ENCODE assay signal across 15 cellular contexts in genomic region chr6:30258204-30258603, GRCh38. TPM values are rescaled to one million over a fixed set of nuclear protein-coding genes. Genes with fewer than 3 reads are reported as not detected.
DNase-seq lines count a peak whose midpoint lies in the region; ATAC-seq, FAIRE-seq and TF ChIP-seq lines count a peak whose summit lies in the region.
"Had no signal": no experiment of that assay in that cellular context is flagged by ENCODE, and none has a peak within 500 bp of the region (broad histone marks: within the 10 kb centered on the region; RNA-seq: fewer than 3 reads in every experiment).

No MANE protein-coding gene starts in this region.

- FAIRE-seq in H1 (lab: Jason Lieb, UNC), result no peak

- H3K27me3 Mint-ChIP-seq in activated naive CD4-positive, alpha-beta T cell treated with anti-CD3 and anti-CD28 coated beads, Interleukin-2, amount 50 U/mL, for 24 hours, result peaks cover 2% of the 10 kb centered on the region
- H3K27me3 Mint-ChIP-seq in activated naive CD4-positive, alpha-beta T cell treated with anti-CD3 and anti-CD28 coated beads, Interleukin-2, amount 10 ng/mL, durations not matched to agents 7 days and 5 days, result peaks cover 29% of the 10 kb centered on the region
- no peaks in the 10 kb centered on the region for H3K27me3 Mint-ChIP-seq in stimulated activated memory B cell treated with anti-CD40 and anti-IgM and Interleukin-4, amounts not matched to agents 10 μg/mL and 1 μg/mL and 100 μg/mL, for 72 hours

- TF ChIP-seq POLR2A in H1 (IDR thresholded peaks at IDR 0.05; ENCODE audit: control extremely low read depth in 1 of 2, low read depth in 2 of 2, low read length in 2 of 2), result no peak

- H3K79me1 ChIP-seq in H1 (ENCODE audit: low read depth, low read length), result no peaks in the 10 kb centered on the region

- ATAC-seq in stimulated activated memory B cell treated with anti-CD40 and anti-IgM and Interleukin-4, amounts not matched to agents 10 μg/mL and 1 μg/mL and 100 μg/mL, for 72 hours, result no peak
- ATAC-seq in aorta (ENCODE audit: low FRiP score), result no peak

- H4K5ac ChIP-seq in H1 (ENCODE audit: insufficient read length, low read depth, low read length), result no peak overlapping the region

- no peak for TF ChIP-seq RAD21 in H1 (IDR thresholded peaks at IDR 0.05 in 1 of 2, conservative IDR thresholded peaks at IDR 0.05 in 1 of 2; ENCODE audit: low read depth in 2 of 2, low read length in 2 of 2)

- H4K8ac ChIP-seq in H1 (ENCODE audit: extremely low read depth, insufficient read depth, low read length), result no peak overlapping the region

- no peak overlapping the region for H3K56ac ChIP-seq in H1 (replicated peaks; ENCODE audit: insufficient read length, low read depth, low read length)

- peaks cover 2% of the 10 kb centered on the region for H3K36me3 Mint-ChIP-seq in activated naive CD4-positive, alpha-beta T cell treated with anti-CD3 and anti-CD28 coated beads, Interleukin-2, amount 50 U/mL, for 24 hours
- H3K36me3 Mint-ChIP-seq in activated naive CD4-positive, alpha-beta T cell treated with anti-CD3 and anti-CD28 coated beads, Interleukin-2, amount 10 ng/mL, durations not matched to agents 7 days and 5 days, result peaks cover 2% of the 10 kb centered on the region
- H3K36me3 Mint-ChIP-seq in stimulated activated memory B cell treated with anti-CD40 and anti-IgM and Interleukin-4, amounts not matched to agents 10 μg/mL and 1 μg/mL and 100 μg/mL, for 72 hours, result peaks cover 15% of the 10 kb centered on the region

- no peak overlapping the region for H2BK5ac ChIP-seq in H1 (ENCODE audit: low read depth, low read length)

- no peak overlapping the region for H2BK120ac ChIP-seq in H1 (replicated peaks; ENCODE audit: low read depth, low read length)

- no peak overlapping the region for H2BK20ac ChIP-seq in H1 (ENCODE audit: low read length)

- CTCF ChIA-PET in activated naive CD4-positive, alpha-beta T cell treated with anti-CD3 and anti-CD28 coated beads, Interleukin-2, amount 10 ng/mL, durations not matched to agents 7 days and 5 days (lab: Charles Lee), result interaction anchor here (1.3 kb wide), 1 partner anchor 39 kb away, joined by 4 read pairs; no protein-coding TSS in a partner anchor
- CTCF ChIA-PET in OCI-LY7 (lab: Charles Lee; ENCODE audit: unreplicated experiment) (no interaction called here), H1 (lab: Charles Lee; ENCODE audit: partially characterized antibody) (no interaction called here)

- H4K20me1 ChIP-seq in OCI-LY7 (ENCODE audit: insufficient read depth, low read length), result no peaks in the 10 kb centered on the region
- H4K20me1 ChIP-seq in H1 (replicated peaks in 1 of 2; ENCODE audit: control insufficient read depth in 1 of 2, insufficient read depth in 2 of 2, low read length in 2 of 2), result no peaks in the 10 kb centered on the region

- peak overlapping the region; percentile 97 for H2AFZ ChIP-seq in OCI-LY7 (ENCODE audit: low read length)
- H2AFZ ChIP-seq in H1 (ENCODE audit: low read length), result no peak overlapping the region; the same call in 1 of the 2 replicates

- H3K4me3 ChIP-seq in OCI-LY7 (ENCODE audit: low read depth, low read length, poor library complexity, severe bottlenecking) (no peak overlapping the region), H1 (ENCODE audit: extremely low read depth in 1 of 4, insufficient read depth in 2 of 4, low read depth in 3 of 4, low read length in 4 of 4) (no peak overlapping the region), aorta (ENCODE audit: low read length in 2 of 2) (no peak overlapping the region)

- no peak for TF ChIP-seq CTCF in OCI-LY7 (conservative IDR thresholded peaks at IDR 0.05; ENCODE audit: low read length)
- TF ChIP-seq CTCF in H1 (IDR thresholded peaks at IDR 0.05; ENCODE audit: control extremely low read depth in 1 of 3, insufficient read depth in 1 of 3, low read depth in 1 of 3, low read length in 3 of 3), result no peak

- no peak for DNase-seq in activated naive CD4-positive, alpha-beta T cell treated with anti-CD3 and anti-CD28 coated beads, Interleukin-2, amount 10 ng/mL, durations not matched to agents 7 days and 5 days
- peak; percentile 12 for DNase-seq in OCI-LY7 (ENCODE audit: low spot score)
- DNase-seq in H1 (ENCODE audit: low read depth in 1 of 2, low spot score in 2 of 2), result no peak
- no peak for DNase-seq in cortex of kidney (lab: John Stamatoyannopoulos, UW)
- no peak for DNase-seq in aorta
- no peak for DNase-seq in stimulated activated CD8-positive, alpha-beta memory T cell treated with anti-CD3 and anti-CD28 coated beads, Interleukin-4, amount 100 ng/mL, for 48 hours
- DNase-seq: HCEC 1CT, Karpas-422, NCI-H146, NCI-H510A, occipital lobe, testis had no signal

- no peak overlapping the region for H2BK15ac ChIP-seq in H1 (ENCODE audit: low read length)

- TF ChIP-seq EP300 in H1 (IDR thresholded peaks at IDR 0.05; ENCODE audit: borderline replicate concordance in 1 of 2, low read depth in 2 of 2, low read length in 2 of 2), result no peak

- intact Hi-C loops in OCI-LY7 (cut with micrococcal nuclease; ENCODE audit: unreplicated experiment), result loop anchor here (2.0 kb wide), 1 partner anchor 45 kb away; the partner anchor contains the start of gene TRIM26
- intact Hi-C loops in aorta (cut with DNase I), result loop anchor here in 1 of 2 donors (2.0 kb wide), 1 partner anchor 45 kb away; the partner anchor contains the start of gene TRIM26

- H2BK12ac ChIP-seq in H1 (ENCODE audit: low read depth, low read length), result no peak overlapping the region

- no peak overlapping the region for H3K23ac ChIP-seq in H1 (ENCODE audit: insufficient read length)

- H3K23me2 ChIP-seq in H1 (ENCODE audit: low read depth, low read length), result peaks cover 8% of the 10 kb centered on the region; the same call in 1 of the 2 replicates

- 63% methylated on average over 3 of the region's 3 CpGs; no CpG with 5 or more reads in 1 of the 2 experiments for WGBS in H1 (ENCODE audit: extremely low coverage in 1 of 2, insufficient coverage in 1 of 2, insufficient read length in 1 of 2, insufficient replicate concordance in 2 of 2, low coverage in 1 of 2, low lambda C conversion rate in 2 of 2, missing lambda C conversion rate in 1 of 2), 2 experiments
- WGBS in aorta, 2 donors, result 69 to 72% methylated on average over 3 of the region's 3 CpGs

- H3K4me2 ChIP-seq in OCI-LY7 (ENCODE audit: low read length) (no peak overlapping the region), H1 (ENCODE audit: insufficient read depth in 1 of 2, low read depth in 2 of 2, low read length in 2 of 2) (peak overlapping the region in 1 of 2 experiments; percentile 79; a peak in 2 of 4 replicates)

- POLR2A ChIA-PET in OCI-LY7 (lab: Charles Lee) (no interaction called here), H1 (lab: Charles Lee; ENCODE audit: partially characterized antibody) (interaction anchor here (1.5 kb wide), 1 partner anchor 15 kb away, joined by 4 read pairs; no protein-coding TSS in a partner anchor)

- H3K9me2 ChIP-seq in OCI-LY7 (ENCODE audit: insufficient read depth, low read length), result 0 out of 2 replicates have a peak, but pooled peaks cover 7% of the 10 kb centered on the region

- H3K79me2 ChIP-seq in OCI-LY7 (ENCODE audit: insufficient read depth, low read depth, low read length) (no peaks in the 10 kb centered on the region), H1 (ENCODE audit: control insufficient read depth in 1 of 2, insufficient read depth in 2 of 2, low read length in 2 of 2) (no peaks in the 10 kb centered on the region)

- H3K4ac ChIP-seq in H1 (replicated peaks; ENCODE audit: insufficient read length, low read depth, low read length), result no peak overlapping the region

- no peak overlapping the region for H3K27ac Mint-ChIP-seq in activated naive CD4-positive, alpha-beta T cell treated with anti-CD3 and anti-CD28 coated beads, Interleukin-2, amount 50 U/mL, for 24 hours
- H3K27ac Mint-ChIP-seq in activated naive CD4-positive, alpha-beta T cell treated with anti-CD3 and anti-CD28 coated beads, Interleukin-2, amount 10 ng/mL, durations not matched to agents 7 days and 5 days, result no peak overlapping the region
- peak overlapping the region; percentile 98 for H3K27ac Mint-ChIP-seq in stimulated activated memory B cell treated with anti-CD40 and anti-IgM and Interleukin-4, amounts not matched to agents 10 μg/mL and 1 μg/mL and 100 μg/mL, for 72 hours

- H3K4me3 Mint-ChIP-seq in activated naive CD4-positive, alpha-beta T cell treated with anti-CD3 and anti-CD28 coated beads, Interleukin-2, amount 50 U/mL, for 24 hours, result peak overlapping the region; percentile 6
- no peak overlapping the region for H3K4me3 Mint-ChIP-seq in activated naive CD4-positive, alpha-beta T cell treated with anti-CD3 and anti-CD28 coated beads, Interleukin-2, amount 10 ng/mL, durations not matched to agents 7 days and 5 days
- peak overlapping the region; percentile 56 for H3K4me3 Mint-ChIP-seq in stimulated activated memory B cell treated with anti-CD40 and anti-IgM and Interleukin-4, amounts not matched to agents 10 μg/mL and 1 μg/mL and 100 μg/mL, for 72 hours

- H3K27me3 ChIP-seq in H1 (replicated peaks in 1 of 4; ENCODE audit: control insufficient read depth in 3 of 4, extremely low read depth in 1 of 4, insufficient read depth in 3 of 4, low read length in 3 of 4) (peaks cover 9 to 17% (median 13%) of the 10 kb centered on the region in 4 experiments), aorta (ENCODE audit: control insufficient read depth in 1 of 2, insufficient read depth in 2 of 2, low read length in 1 of 2) (no peaks in the 10 kb centered on the region)
- H3K27me3 ChIP-seq: testis had no signal

- H3K9ac ChIP-seq in H1 (replicated peaks in 1 of 4; ENCODE audit: extremely low read depth in 1 of 4, low read depth in 3 of 4, low read length in 3 of 4), result no peak overlapping the region

- H4K91ac ChIP-seq in H1 (replicated peaks; ENCODE audit: insufficient read length, low read length), result no peak overlapping the region

- H3K27ac ChIP-seq in OCI-LY7 (ENCODE audit: low read depth, low read length, poor library complexity, severe bottlenecking) (no peak overlapping the region), H1 (ENCODE audit: low read depth, low read length) (no peak overlapping the region), aorta (ENCODE audit: low read depth in 1 of 2, low read length in 2 of 2) (no peak overlapping the region)
- H3K27ac ChIP-seq: epithelial cell of prostate had no signal

- H3K4me1 Mint-ChIP-seq in activated naive CD4-positive, alpha-beta T cell treated with anti-CD3 and anti-CD28 coated beads, Interleukin-2, amount 50 U/mL, for 24 hours, result peaks cover 16% of the 10 kb centered on the region
- H3K4me1 Mint-ChIP-seq in activated naive CD4-positive, alpha-beta T cell treated with anti-CD3 and anti-CD28 coated beads, Interleukin-2, amount 10 ng/mL, durations not matched to agents 7 days and 5 days, result peaks cover 11% of the 10 kb centered on the region
- H3K4me1 Mint-ChIP-seq in stimulated activated memory B cell treated with anti-CD40 and anti-IgM and Interleukin-4, amounts not matched to agents 10 μg/mL and 1 μg/mL and 100 μg/mL, for 72 hours, result peaks cover 29% of the 10 kb centered on the region

- no peak overlapping the region for H3K14ac ChIP-seq in H1 (ENCODE audit: insufficient read length)

- no peaks in the 10 kb centered on the region; the same call in 1 of the 2 replicates for H3K9me3 ChIP-seq in OCI-LY7 (ENCODE audit: low read length)
- no peaks in the 10 kb centered on the region; a peak in 1 of 4 replicates for H3K9me3 ChIP-seq in H1 (ENCODE audit: insufficient read depth in 2 of 2, low read depth in 1 of 2, low read length in 1 of 2)
- H3K9me3 ChIP-seq in aorta (ENCODE audit: control insufficient read depth, low read length), result no peaks in the 10 kb centered on the region
- H3K9me3 ChIP-seq: testis had no signal

- BruUV-seq in OCI-LY7 (replicated peaks; lab: Mats Ljungman, UMichigan), result no TSS peak

- no peak overlapping the region for H2AK5ac ChIP-seq in H1 (ENCODE audit: low read depth, low read length)

- peaks cover 16% of the 10 kb centered on the region for H3K4me1 ChIP-seq in OCI-LY7 (ENCODE audit: insufficient read depth, low read length, poor library complexity, severe bottlenecking)
- H3K4me1 ChIP-seq in H1 (replicated peaks in 1 of 4; ENCODE audit: control insufficient read depth in 3 of 4, insufficient read depth in 4 of 4, low read length in 3 of 4), result peaks cover 0 to 8% (median 2%) of the 10 kb centered on the region in 4 experiments; a peak in 6 of 7 replicates
- H3K4me1 ChIP-seq in aorta (ENCODE audit: control insufficient read depth in 1 of 2, insufficient read depth in 2 of 2, low read length in 2 of 2), result no peaks in the 10 kb centered on the region
- H3K4me1 ChIP-seq: testis had no signal

- H3K36me3 ChIP-seq in OCI-LY7 (ENCODE audit: insufficient read depth, low read length) (0 out of 2 replicates have a peak, but pooled peaks cover 6% of the 10 kb centered on the region), H1 (ENCODE audit: control insufficient read depth in 2 of 4, insufficient read depth in 4 of 4, low read length in 3 of 4) (peaks cover 0 to 4% (median 3%) of the 10 kb centered on the region in 4 experiments; a peak in 3 of 8 replicates), aorta (ENCODE audit: control insufficient read depth in 1 of 2, insufficient read depth in 2 of 2, low read length in 1 of 2) (peaks cover 0 to 2% of the 10 kb centered on the region in 2 donors)

- H3K18ac ChIP-seq in H1 (ENCODE audit: extremely low read depth, low read length), result no peak overlapping the region

- no peaks in the 10 kb centered on the region for H3K9me3 Mint-ChIP-seq in activated naive CD4-positive, alpha-beta T cell treated with anti-CD3 and anti-CD28 coated beads, Interleukin-2, amount 50 U/mL, for 24 hours
- peaks cover 1% of the 10 kb centered on the region for H3K9me3 Mint-ChIP-seq in activated naive CD4-positive, alpha-beta T cell treated with anti-CD3 and anti-CD28 coated beads, Interleukin-2, amount 10 ng/mL, durations not matched to agents 7 days and 5 days
- H3K9me3 Mint-ChIP-seq in stimulated activated memory B cell treated with anti-CD40 and anti-IgM and Interleukin-4, amounts not matched to agents 10 μg/mL and 1 μg/mL and 100 μg/mL, for 72 hours, result no peaks in the 10 kb centered on the region

RNA-seq across cellular contexts. Expression of gene TRIM26, which starts 45.0 kb away (rescaled TPM):
- 53.2 and 55.0 TPM in 2 replicates for total RNA-seq in OCI-LY7 (2014; rRNA removed; shearing (Covaris generic))
- total RNA-seq in OCI-LY7 (2022), result 53.3 and 55.5 TPM in 2 replicates
- total RNA-seq in H1 (2021; fragmentation: NEBNext Ultra II Directional; extraction: Animal tissue kit (Norgen Biotek cat#: 25700)), result 30.7 and 32.3 TPM in 2 replicates
- 21.5 and 25.8 TPM in 2 replicates for polyA plus RNA-seq in H1 (2011; rRNA removed)
- polyA plus RNA-seq in H1 (2011; cell fraction: cytosol; rRNA removed), result 29.3 TPM
- polyA plus RNA-seq in H1 (2011; cell fraction: nucleus; rRNA removed), result 29.9 TPM
- 28.2 to 41.8 TPM (median 29.9 TPM) in 4 replicates for polyA plus RNA-seq in H1 (2012, experiment 1 of 2)
- polyA plus RNA-seq in H1 (2012, experiment 2 of 2), result 33.4 TPM
- polyA plus RNA-seq in H1 (2013, experiment 1 of 2), result 17.5 TPM
- polyA plus RNA-seq in H1 (2013, experiment 2 of 2), result 16.8 TPM
- 27.4 and 33.6 TPM in 2 replicates for polyA minus RNA-seq in H1 (2011; rRNA and poly(A)+ RNA removed)
- polyA minus RNA-seq in H1 (2011; cell fraction: cytosol; rRNA and poly(A)+ RNA removed), result 14.1 TPM
- polyA minus RNA-seq in H1 (2011; cell fraction: nucleus; rRNA and poly(A)+ RNA removed), result 21.9 TPM
- total RNA-seq in aorta, result 10 to 100 TPM; 35.1 to 36.5 TPM
- polyA plus RNA-seq in aorta, result 10 to 100 TPM; 20.1 to 24.3 TPM
